ENCODE assay signal across 8 cellular contexts in genomic region chr17:75785770-75786538, GRCh38. TPM values are rescaled to one million over a fixed set of nuclear protein-coding genes. Genes with fewer than 3 reads are reported as not detected.
A peak's percentile ranks its signal among the peaks of the same experiment; 100 is the strongest.
DNase-seq lines count a peak whose midpoint lies in the region; ATAC-seq and TF ChIP-seq lines count a peak whose summit lies in the region.

No MANE protein-coding gene starts in this region.

- no peak for DNase-seq in activated T-cell treated with anti-CD3 and anti-CD28 coated beads, Interleukin-2, amount 50 U/mL, for 24 hours
- DNase-seq in activated T-cell treated with anti-CD3 and anti-CD28 coated beads, Interleukin-2, amount 50 U/mL, for 48 hours: no peak
- DNase-seq in SK-N-SH (peak; percentile 42), pons (ENCODE audit: low spot score) (peak; percentile 67)
- no peak for DNase-seq in stimulated activated CD4-positive, alpha-beta T cell treated with anti-CD3 and anti-CD28 coated beads, Interleukin-1b, Interleukin-23, amount 100 ng/mL, for 48 hours

- H3K4me1 ChIP-seq in SK-N-SH (ENCODE audit: control insufficient read depth in 1 of 2, insufficient read depth in 2 of 2, low read depth in 1 of 2, low read length in 1 of 2): peaks cover 16% of the 10 kb centered on the region in 2 experiments
- H3K4me1 ChIP-seq in esophagus (ENCODE audit: control insufficient read depth in 2 of 2, insufficient read depth in 2 of 2, low read length in 1 of 2): peaks cover 2 to 5% of the 10 kb centered on the region in 2 donors

- H3K79me2 ChIP-seq in SK-N-SH (ENCODE audit: insufficient read depth): peaks cover 59% of the 10 kb centered on the region

- H3F3A ChIP-seq in SK-N-SH (replicated peaks; ENCODE audit: insufficient read depth): peaks cover 28% of the 10 kb centered on the region

- H3K9me2 ChIP-seq in SK-N-SH: no peaks in the 10 kb centered on the region

- H3K27ac Mint-ChIP-seq in activated T-cell treated with anti-CD3 and anti-CD28 coated beads, Interleukin-2, amount 50 U/mL, for 24 hours: peak overlapping the region; percentile 99

- TF ChIP-seq CTCF in SK-N-SH (IDR thresholded peaks at IDR 0.05): no peak

- CTCF ChIA-PET in SK-N-SH (lab: Yijun Ruan, JAX): interaction anchor here (0.6 to 10.3 kb wide), 14 partner anchors 10 to 175 kb away, joined by 3 to 121 read pairs (median 4); partner anchors contain the start of genes GALK1, UNC13D and WBP2

- no peaks in the 10 kb centered on the region for H3K27me3 Mint-ChIP-seq in activated T-cell treated with anti-CD3 and anti-CD28 coated beads, Interleukin-2, amount 50 U/mL, for 24 hours

- peak overlapping the region; percentile 87 for H3K4me3 Mint-ChIP-seq in activated T-cell treated with anti-CD3 and anti-CD28 coated beads, Interleukin-2, amount 50 U/mL, for 24 hours

- H3K36me3 ChIP-seq in SK-N-SH (replicated peaks in 1 of 2; ENCODE audit: control insufficient read depth in 1 of 2, insufficient read depth in 2 of 2, low read length in 1 of 2): peaks cover 0 to 7% of the 10 kb centered on the region in 2 experiments
- H3K36me3 ChIP-seq in esophagus (ENCODE audit: control insufficient read depth in 2 of 2, insufficient read depth in 2 of 2, low read length in 1 of 2): no peaks in the 10 kb centered on the region

- H4K20me1 ChIP-seq in SK-N-SH (ENCODE audit: insufficient read depth): no peaks in the 10 kb centered on the region

- POLR2A ChIA-PET in SK-N-SH (lab: Yijun Ruan, JAX): interaction anchor here (0.9 to 4.0 kb wide), 10 partner anchors 11 to 69 kb away, joined by 3 to 47 read pairs (median 6); partner anchors contain the start of genes GALK1, UNC13D and WBP2

- H3K27me3 ChIP-seq in SK-N-SH (ENCODE audit: insufficient read depth) (no peaks in the 10 kb centered on the region), esophagus (ENCODE audit: control insufficient read depth in 1 of 2, insufficient read depth in 2 of 2, low read length in 2 of 2) (no peaks in the 10 kb centered on the region)

- TF ChIP-seq EP300 in SK-N-SH (IDR thresholded peaks at IDR 0.05; ENCODE audit: borderline replicate concordance in 1 of 2, low read depth in 1 of 2, low read length in 1 of 2): no peak

- peak overlapping the region; percentile 88 for H3K4me2 ChIP-seq in SK-N-SH

- H3K9ac ChIP-seq in SK-N-SH: peak overlapping the region; percentile 94

- peak overlapping the region; percentile 98 for H3K27ac ChIP-seq in SK-N-SH (ENCODE audit: low read depth in 2 of 2, low read length in 1 of 2)
- H3K27ac ChIP-seq in esophagus (ENCODE audit: low read depth in 2 of 2, low read length in 1 of 2): peak overlapping the region; percentile 98 to 100

- no peak for TF ChIP-seq RAD21 in SK-N-SH (IDR thresholded peaks at IDR 0.05; ENCODE audit: low read length)

- H3K9me3 ChIP-seq in SK-N-SH (no peaks in the 10 kb centered on the region), esophagus (ENCODE audit: control insufficient read depth in 2 of 2, insufficient read depth in 1 of 2, low read depth in 1 of 2, low read length in 1 of 2) (no peaks in the 10 kb centered on the region)

- 58% methylated on average over 8 of the region's 8 CpGs for WGBS in SK-N-SH (ENCODE audit: low lambda C conversion rate)
- WGBS in esophagus, 2 donors: 29 to 36% methylated on average over 8 of the region's 8 CpGs

- peaks cover 51% of the 10 kb centered on the region for H3K4me1 Mint-ChIP-seq in activated T-cell treated with anti-CD3 and anti-CD28 coated beads, Interleukin-2, amount 50 U/mL, for 24 hours (ENCODE audit: low read depth)

- peaks cover 30% of the 10 kb centered on the region for H3K36me3 Mint-ChIP-seq in activated T-cell treated with anti-CD3 and anti-CD28 coated beads, Interleukin-2, amount 50 U/mL, for 24 hours (ENCODE audit: low read depth)

- ATAC-seq in GM21717 (IDR thresholded peaks at IDR 0.05; ENCODE audit: unreplicated experiment): no peak
- no peak for ATAC-seq in GM21825 (IDR thresholded peaks at IDR 0.05; ENCODE audit: unreplicated experiment)

- no peaks in the 10 kb centered on the region for H3K9me3 Mint-ChIP-seq in activated T-cell treated with anti-CD3 and anti-CD28 coated beads, Interleukin-2, amount 50 U/mL, for 24 hours

- peak overlapping the region; percentile 76; the same call in 1 of the 2 replicates for H2AFZ ChIP-seq in SK-N-SH (ENCODE audit: low read depth)

- H3K4me3 ChIP-seq in SK-N-SH (ENCODE audit: low read depth in 2 of 2, low read length in 1 of 2): peak overlapping the region; percentile 65 to 72
- peak overlapping the region in 1 of 2 donors; percentile 51 for H3K4me3 ChIP-seq in esophagus (ENCODE audit: low read depth in 1 of 2, low read length in 2 of 2)

TF ChIP-seq in SK-N-SH, 30 proteins besides CTCF, POLR2A, EP300 and RAD21:
- TF ChIP-seq TAF1 (IDR thresholded peaks at IDR 0.05; ENCODE audit: borderline replicate concordance, low read depth, low read length): no peak
- no peak for TF ChIP-seq EZH2phosphoT487 (IDR thresholded peaks at IDR 0.05; ENCODE audit: borderline replicate concordance, low read depth)
- no peak for TF ChIP-seq MXI1 (IDR thresholded peaks at IDR 0.05; ENCODE audit: low read depth, low read length)
- no peak for TF ChIP-seq PBX3 (IDR thresholded peaks at IDR 0.05)
- TF ChIP-seq TEAD4 (IDR thresholded peaks at IDR 0.05; ENCODE audit: borderline replicate concordance, insufficient read depth): no peak
- no peak for TF ChIP-seq ELF1 (IDR thresholded peaks at IDR 0.05)
- TF ChIP-seq SMC3 (IDR thresholded peaks at IDR 0.05; ENCODE audit: low read depth, low read length): no peak
- TF ChIP-seq YY1 (IDR thresholded peaks at IDR 0.05; ENCODE audit: low read depth): no peak
- TF ChIP-seq ZBTB33 (IDR thresholded peaks at IDR 0.05; ENCODE audit: borderline replicate concordance, low read depth): no peak
- TF ChIP-seq CHD2 (IDR thresholded peaks at IDR 0.05; ENCODE audit: low read length, partially characterized antibody): no peak
- no peak for TF ChIP-seq FOXM1 (IDR thresholded peaks at IDR 0.05; ENCODE audit: low read depth)
- no peak for TF ChIP-seq REST (IDR thresholded peaks at IDR 0.05; ENCODE audit: low read depth, low read length)
- no peak for TF ChIP-seq RCOR1 (IDR thresholded peaks at IDR 0.05; ENCODE audit: low read length)
TF ChIP-seq in SK-N-SH: peak in this region for 0.

RNA-seq across cellular contexts. Expression of gene UNK, which starts 1.3 kb away (rescaled TPM):
- polyA plus RNA-seq in SK-N-SH (2012; rRNA removed): 19.9 and 24.8 TPM in 2 replicates
- polyA plus RNA-seq in SK-N-SH (2012; cell fraction: cytosol; rRNA removed): 22.1 and 26.9 TPM in 2 replicates
- 54.0 and 54.3 TPM in 2 replicates for polyA plus RNA-seq in SK-N-SH (2012; cell fraction: nucleus; rRNA removed)
- 10 to 100 TPM; 18.2 to 26.3 TPM for polyA plus RNA-seq in esophagus

RNA-seq across cellular contexts. Expression of gene GALK1, which starts 21.0 kb away (rescaled TPM):
- polyA plus RNA-seq in SK-N-SH (2012; rRNA removed) (36.5 and 39.2 TPM in 2 replicates), esophagus (10 to 100 TPM; 27.9 to 29.5 TPM)
- polyA plus RNA-seq in SK-N-SH (2012; cell fraction: cytosol; rRNA removed): 12.4 and 22.4 TPM in 2 replicates
- polyA plus RNA-seq in SK-N-SH (2012; cell fraction: nucleus; rRNA removed): 82.6 and 138 TPM in 2 replicates

RNA-seq across cellular contexts. Expression of gene UNC13D, which starts 58.2 kb away (rescaled TPM):
- polyA plus RNA-seq in SK-N-SH (2012; rRNA removed): 0.99 and 1.3 TPM in 2 replicates
- polyA plus RNA-seq in SK-N-SH (2012; cell fraction: cytosol; rRNA removed): 0.41 and 1.2 TPM in 2 replicates
- 6.5 and 8.9 TPM in 2 replicates for polyA plus RNA-seq in SK-N-SH (2012; cell fraction: nucleus; rRNA removed)
- 10 to 100 TPM; 21.0 to 22.4 TPM for polyA plus RNA-seq in esophagus

Comparison
In these comparisons a context has a peak if more than half of its experiments do, and no peak if none do; other contexts are left out.
1. DNase-seq: peak in SK-N-SH (single experiment) and pons (single experiment); none in activated T-cell treated with anti-CD3 and anti-CD28 coated beads, Interleukin-2, amount 50 U/mL, for 24 hours (single experiment), activated T-cell treated with anti-CD3 and anti-CD28 coated beads, Interleukin-2, amount 50 U/mL, for 48 hours (0 of 2) and stimulated activated CD4-positive, alpha-beta T cell treated with anti-CD3 and anti-CD28 coated beads, Interleukin-1b, Interleukin-23, amount 100 ng/mL, for 48 hours (single experiment).